ENCODE assay signal across 10 cellular contexts in genomic region chr12:46357438-46358324, GRCh38. TPM values are rescaled to one million over a fixed set of nuclear protein-coding genes. Genes with fewer than 3 reads are reported as not detected.
DNase-seq lines count a peak whose midpoint lies in the region; ATAC-seq and TF ChIP-seq lines count a peak whose summit lies in the region.
"Had no signal": no experiment of that assay in that cellular context is flagged by ENCODE, and none has a peak within 500 bp of the region (broad histone marks: within the 10 kb centered on the region; RNA-seq: fewer than 3 reads in every experiment).

No MANE protein-coding gene starts in this region.

- no peak overlapping the region for H3K4me2 ChIP-seq in neural progenitor cell

- no peak for TF ChIP-seq CTCF in neural progenitor cell (IDR thresholded peaks at IDR 0.05)

- H3K36me3 ChIP-seq in ectodermal cell (ENCODE audit: control insufficient read depth, insufficient read depth, low read length) (peaks cover 29% of the 10 kb centered on the region), neural progenitor cell (peaks cover 33% of the 10 kb centered on the region)

- H3K4me1 ChIP-seq in ectodermal cell (ENCODE audit: control insufficient read depth, insufficient read depth, low read length) (no peaks in the 10 kb centered on the region), neural progenitor cell (no peaks in the 10 kb centered on the region)

- 63 to 64% methylated on average over 6 of the region's 6 CpGs for WGBS in ectodermal cell, 2 experiments

- no peaks in the 10 kb centered on the region for H3K4me1 Mint-ChIP-seq in neural progenitor cell

- H3K9me3 Mint-ChIP-seq in neural progenitor cell = no peaks in the 10 kb centered on the region

- DNase-seq in GM04504 (ENCODE audit: low read depth) = peak; percentile 73
- DNase-seq in MV-4-11 (lab: John Stamatoyannopoulos, UW) = peak; percentile 37
- no peak for DNase-seq in neural progenitor cell (ENCODE audit: low spot score)
- DNase-seq in NCI-H1417 treated with DMSO at 0.1 percent for 48 hours (lab: John Stamatoyannopoulos, UW) = no peak
- DNase-seq: activated CD4-positive, CD25-positive, alpha-beta regulatory T cell treated with anti-CD3 and anti-CD28 coated beads, Interleukin-2, amount 50 U/mL, for 72 hours; NCI-H1048 had no signal

- no peak overlapping the region for H3K27ac Mint-ChIP-seq in neural progenitor cell

- peaks cover 53% of the 10 kb centered on the region for H4K20me1 ChIP-seq in neural progenitor cell (ENCODE audit: low read depth)

- peaks cover 33% of the 10 kb centered on the region for H3K36me3 Mint-ChIP-seq in neural progenitor cell

- no peak overlapping the region for H2AFZ ChIP-seq in neural progenitor cell (replicated peaks)

- H3K9me3 ChIP-seq in ectodermal cell (ENCODE audit: control insufficient read depth, low read length) = no peaks in the 10 kb centered on the region
- H3K9me3 ChIP-seq in neural progenitor cell (ENCODE audit: low read depth) = no peaks in the 10 kb centered on the region

- H3K27me3 ChIP-seq in ectodermal cell (ENCODE audit: control insufficient read depth, insufficient read depth, low read length, poor library complexity, severe bottlenecking) (no peaks in the 10 kb centered on the region), neural progenitor cell (no peaks in the 10 kb centered on the region)

- H3K4me3 Mint-ChIP-seq in neural progenitor cell = no peak overlapping the region

- H3K4me3 ChIP-seq in ectodermal cell (ENCODE audit: insufficient read depth, low read depth, low read length) (no peak overlapping the region), neural progenitor cell (no peak overlapping the region)
- H3K4me3 ChIP-seq: skin epidermis had no signal

- peaks cover 59% of the 10 kb centered on the region for H3F3A ChIP-seq in neural progenitor cell (ENCODE audit: low read depth)

- H3K9ac ChIP-seq in neural progenitor cell = no peak overlapping the region

- no peak for ATAC-seq in GM19455 (IDR thresholded peaks at IDR 0.05; ENCODE audit: unreplicated experiment)
- ATAC-seq in HG03521 (IDR thresholded peaks at IDR 0.05; ENCODE audit: unreplicated experiment) = no peak

- H3K27me3 Mint-ChIP-seq in neural progenitor cell (ENCODE audit: insufficient read depth, low read depth) = no peaks in the 10 kb centered on the region

- H3K79me2 ChIP-seq in neural progenitor cell (ENCODE audit: low read depth) = no peaks in the 10 kb centered on the region

- H3K27ac ChIP-seq in ectodermal cell (ENCODE audit: insufficient read depth, low read depth, low read length, poor library complexity, severe bottlenecking) (peak overlapping the region; percentile 39), neural progenitor cell (peak overlapping the region; percentile 57)
- H3K27ac ChIP-seq: skin epidermis had no signal

RNA-seq across cellular contexts. Expression of gene SLC38A2, which starts 14.9 kb away (rescaled TPM):
- 185 TPM for polyA plus RNA-seq in ectodermal cell (2013, experiment 1 of 4)
- polyA plus RNA-seq in ectodermal cell (2013, experiment 2 of 4) = 205 TPM
- 158 TPM for polyA plus RNA-seq in ectodermal cell (2013, experiment 3 of 4)
- 176 TPM for polyA plus RNA-seq in ectodermal cell (2013, experiment 4 of 4)
- total RNA-seq in neural progenitor cell (ENCODE audit: low replicate concordance) = 259 and 348 TPM in 2 replicates

Comparison
In these comparisons a context has a peak if more than half of its experiments do, and no peak if none do; other contexts are left out.
1. DNase-seq: peak in GM04504 (single experiment) and MV-4-11 (single experiment); none in neural progenitor cell (single experiment) and NCI-H1417 treated with DMSO at 0.1 percent for 48 hours (single experiment).